ENCODE assay signal across 1 cellular context in genomic region chr1:179341943-179342547, GRCh38.
TF ChIP-seq lines count a peak whose summit lies in the region.

No MANE protein-coding gene starts in this region.

TF ChIP-seq in K562, 482 proteins besides CTCF, POLR2A, EP300 and RAD21:
- TF ChIP-seq PCBP2 (IDR thresholded peaks at IDR 0.05; ENCODE audit: low read depth, low read length, poor library complexity, severe bottlenecking) (peak; percentile 77), HDAC6 (IDR thresholded peaks at IDR 0.05; ENCODE audit: low read depth, low read length) (no peak), HNRNPK (IDR thresholded peaks at IDR 0.05; ENCODE audit: low read depth, low read length, poor library complexity, severe bottlenecking) (peak; percentile 85)
